In the genomic region with DNA sequence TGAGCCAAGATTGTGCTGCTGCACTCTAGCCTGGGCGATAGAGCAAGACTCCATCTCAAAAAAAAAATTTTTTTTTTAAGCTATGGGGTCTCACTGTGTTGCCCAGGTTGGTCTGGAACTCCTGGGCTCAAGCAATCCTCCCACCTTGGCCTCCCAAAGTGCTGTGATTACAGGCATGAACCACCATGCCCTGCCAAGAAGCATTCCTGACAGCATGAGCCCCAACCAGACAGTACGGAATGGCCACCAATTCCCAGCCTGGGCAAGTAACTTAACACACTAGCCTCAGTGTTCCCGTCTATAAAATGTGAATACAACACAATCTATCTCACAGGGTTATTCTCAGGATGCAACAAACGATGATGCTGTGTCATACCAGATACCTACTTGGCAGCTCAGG, we compare ENCODE assay signal across 2 cellular contexts.
TF ChIP-seq lines count a peak whose summit lies in the region.

No MANE protein-coding gene starts in this region.

TF ChIP-seq in H1, 55 proteins besides CTCF, POLR2A, EP300 and RAD21:
- TF ChIP-seq ATF3 (IDR thresholded peaks at IDR 0.05; ENCODE audit: insufficient read depth, low read depth, low read length) (no peak), KDM1A (IDR thresholded peaks at IDR 0.05; ENCODE audit: borderline replicate concordance, low read length) (peak; percentile 60; the same call in 1 of the 2 replicates)

TF ChIP-seq in HEK293T, 16 proteins besides CTCF, POLR2A, EP300 and RAD21:
- TF ChIP-seq NFRKB (IDR thresholded peaks at IDR 0.05) (no peak), L3MBTL2 (conservative IDR thresholded peaks at IDR 0.05) (no peak), BHLHE40 (IDR thresholded peaks at IDR 0.05; ENCODE audit: borderline replicate concordance) (no peak)
TF ChIP-seq in HEK293T: peak in this region for 0.
